In genomic region chr5:134349463-134349862, GRCh38 we compare ENCODE assay signal across 22 cellular contexts. TPM values are rescaled to one million over a fixed set of nuclear protein-coding genes. Genes with fewer than 3 reads are reported as not detected.
DNase-seq lines count a peak whose midpoint lies in the region; ATAC-seq and TF ChIP-seq lines count a peak whose summit lies in the region.
"Had no signal": no experiment of that assay in that cellular context is flagged by ENCODE, and none has a peak within 500 bp of the region (broad histone marks: within the 10 kb centered on the region; RNA-seq: fewer than 3 reads in every experiment).

No MANE protein-coding gene starts in this region.

- POLR2A ChIA-PET in PC-3 (lab: Charles Lee; ENCODE audit: unreplicated experiment) = no interaction called here

- no peak for TF ChIP-seq CTCF in PC-3 (conservative IDR thresholded peaks at IDR 0.05; ENCODE audit: low read depth, low read length)
- no peak for TF ChIP-seq CTCF in hepatocyte (IDR thresholded peaks at IDR 0.05; ENCODE audit: poor library complexity)

- H2BK5ac ChIP-seq in trophoblast cell (ENCODE audit: low read depth, low read length, poor library complexity) = no peak overlapping the region

- WGBS in hepatocyte (ENCODE audit: low lambda C conversion rate, missing lambda C conversion rate) = 63% methylated on average over 4 of the region's 4 CpGs
- no CpG with 5 or more reads among the region's 4 CpGs for WGBS in trophoblast cell (ENCODE audit: extremely low coverage, insufficient coverage, insufficient read length)

- no peak overlapping the region for H4K91ac ChIP-seq in trophoblast cell (ENCODE audit: low read depth, low read length)

- H3K79me1 ChIP-seq in trophoblast cell (ENCODE audit: low read length) = peaks cover 16% of the 10 kb centered on the region

- intact Hi-C loops in PC-3 (cut with micrococcal nuclease) = no loop called here

- no peak overlapping the region for H3K14ac ChIP-seq in trophoblast cell (ENCODE audit: low read length)

- H3K27ac ChIP-seq in PC-3 (ENCODE audit: low read length) (no peak overlapping the region), hepatocyte (peak overlapping the region; percentile 17), trophoblast cell (ENCODE audit: low read depth, low read length) (no peak overlapping the region)
- H3K27ac ChIP-seq: BLaER1 had no signal

- peak; percentile 70 for ATAC-seq in PC-3
- ATAC-seq in GM18520 (IDR thresholded peaks at IDR 0.05; ENCODE audit: unreplicated experiment) = no peak
- ATAC-seq: GM12878 had no signal

- H2BK12ac ChIP-seq in trophoblast cell (ENCODE audit: low read length) = no peak overlapping the region

- H2AFZ ChIP-seq in PC-3 (ENCODE audit: low read length) (no peak overlapping the region), hepatocyte (no peak overlapping the region), trophoblast cell (ENCODE audit: insufficient read depth, low read length, poor library complexity) (no peak overlapping the region)

- no peak overlapping the region for H3K23ac ChIP-seq in trophoblast cell (ENCODE audit: low read length)

- H3K9ac ChIP-seq in PC-3 (ENCODE audit: low read length) (no peak overlapping the region), trophoblast cell (ENCODE audit: low read length) (peak overlapping the region; percentile 66)
- H3K9ac ChIP-seq: BLaER1 had no signal

- H3K4me1 ChIP-seq in PC-3 (ENCODE audit: insufficient read depth, low read length) = peaks cover 8% of the 10 kb centered on the region
- peaks cover 8% of the 10 kb centered on the region for H3K4me1 ChIP-seq in hepatocyte (ENCODE audit: insufficient read depth)
- H3K4me1 ChIP-seq in trophoblast cell (ENCODE audit: control insufficient read depth in 1 of 2, insufficient read depth in 2 of 2, low read length in 2 of 2) = peaks cover 5 to 10% of the 10 kb centered on the region in 2 experiments
- H3K4me1 ChIP-seq: BE2C, BLaER1 had no signal

- CTCF ChIA-PET in PC-3 (lab: Charles Lee) = interaction anchor here (0.6 kb wide), 1 partner anchor 216 kb away, joined by 3 read pairs; no protein-coding TSS in a partner anchor

- H3K36me3 ChIP-seq in PC-3 (ENCODE audit: low read depth, low read length) = no peaks in the 10 kb centered on the region
- no peaks in the 10 kb centered on the region for H3K36me3 ChIP-seq in hepatocyte (replicated peaks; ENCODE audit: insufficient read depth, low read depth)
- no peaks in the 10 kb centered on the region for H3K36me3 ChIP-seq in trophoblast cell (ENCODE audit: control insufficient read depth in 1 of 2, insufficient read depth in 2 of 2, low read length in 2 of 2)
- H3K36me3 ChIP-seq: BE2C had no signal

- H3K79me2 ChIP-seq in PC-3 (ENCODE audit: low read length) (no peaks in the 10 kb centered on the region), hepatocyte (no peaks in the 10 kb centered on the region), trophoblast cell (ENCODE audit: control insufficient read depth, insufficient read depth, low read length, poor library complexity) (peaks cover 4% of the 10 kb centered on the region)

- no peak overlapping the region for H3K18ac ChIP-seq in trophoblast cell (ENCODE audit: low read length)

- H3K27me3 ChIP-seq in PC-3 (ENCODE audit: low read length) = no peaks in the 10 kb centered on the region
- no peaks in the 10 kb centered on the region for H3K27me3 ChIP-seq in hepatocyte
- H3K27me3 ChIP-seq in trophoblast cell (ENCODE audit: insufficient read depth, low read length) = no peaks in the 10 kb centered on the region
- H3K27me3 ChIP-seq: BE2C, BLaER1 had no signal

- no peak overlapping the region for H3K4me3 ChIP-seq in PC-3 (ENCODE audit: low read length)
- no peak overlapping the region for H3K4me3 ChIP-seq in hepatocyte
- no peak overlapping the region for H3K4me3 ChIP-seq in trophoblast cell (ENCODE audit: low read depth, low read length)
- H3K4me3 ChIP-seq: BLaER1, GM12878 had no signal

- H3K4me2 ChIP-seq in PC-3 (ENCODE audit: low read length) = no peak overlapping the region
- peak overlapping the region; percentile 47 for H3K4me2 ChIP-seq in hepatocyte
- H3K4me2 ChIP-seq in trophoblast cell (ENCODE audit: low read length) = no peak overlapping the region
- H3K4me2 ChIP-seq: BLaER1 had no signal

- H3K9me2 ChIP-seq in PC-3 (replicated peaks; ENCODE audit: low read length) (no peaks in the 10 kb centered on the region), hepatocyte (replicated peaks; ENCODE audit: insufficient read depth) (no peaks in the 10 kb centered on the region)

- DNase-seq in PC-3 = no peak
- no peak for DNase-seq in hepatocyte (ENCODE audit: low spot score)
- DNase-seq in trophoblast cell = peak; percentile 12 to 54
- DNase-seq in stimulated activated CD4-positive, alpha-beta T cell treated with anti-CD3 and anti-CD28 coated beads, Interleukin-2, amount 100 ng/mL, for 48 hours = no peak
- DNase-seq: 8988T; ACHN; BE2C; C1 segment of cervical spinal cord; CD4-positive, alpha-beta memory T cell; CD4-positive, CD25-positive, alpha-beta regulatory T cell; CD8-positive, alpha-beta memory T cell; COR-L47; DMS 273 treated with DMSO at 0.1 percent for 48 hours; DMS153; DMS53; DMS79; DND-41; EL; GDM1 had no signal

- no peaks in the 10 kb centered on the region for H3F3A ChIP-seq in PC-3 (ENCODE audit: low read length, unreplicated experiment)

- H3K9me3 ChIP-seq in PC-3 (ENCODE audit: low read length) (no peaks in the 10 kb centered on the region), hepatocyte (ENCODE audit: low read depth) (no peaks in the 10 kb centered on the region), trophoblast cell (ENCODE audit: insufficient read depth, low read depth, low read length) (no peaks in the 10 kb centered on the region)
- H3K9me3 ChIP-seq: BE2C, BLaER1 had no signal

- H2AK5ac ChIP-seq in trophoblast cell (ENCODE audit: low read length) = no peak overlapping the region

- H3K4ac ChIP-seq in trophoblast cell (ENCODE audit: low read depth, low read length) = no peak overlapping the region

- no peak overlapping the region for H4K8ac ChIP-seq in trophoblast cell (ENCODE audit: low read depth, low read length)

- H4K12ac ChIP-seq in trophoblast cell (ENCODE audit: low read depth, low read length) = no peak overlapping the region

- H4K20me1 ChIP-seq in PC-3 (ENCODE audit: low read length) = no peaks in the 10 kb centered on the region
- no peaks in the 10 kb centered on the region for H4K20me1 ChIP-seq in hepatocyte (ENCODE audit: insufficient read depth, poor library complexity, severe bottlenecking)
- H4K20me1 ChIP-seq: BLaER1 had no signal

- H2BK120ac ChIP-seq in trophoblast cell (ENCODE audit: insufficient read depth, low read length, poor library complexity) = no peak overlapping the region

- BruUV-seq in PC-3 (replicated peaks; lab: Mats Ljungman, UMichigan) = no TSS peak

RNA-seq across cellular contexts. Expression of gene CDKL3, which starts 17.5 kb away (rescaled TPM):
- total RNA-seq in PC-3 (2014; rRNA removed) = 0.17 TPM in 1 of 2 replicates, not detected in the other
- total RNA-seq in hepatocyte = 1.4 and 3.4 TPM in 2 replicates
- 1.1 and 1.4 TPM in 2 replicates for polyA plus RNA-seq in hepatocyte
- 1.3 and 1.4 TPM in 2 replicates for polyA plus RNA-seq in trophoblast cell (2013)
- total RNA-seq: CD4-positive, CD25-positive, alpha-beta regulatory T cell had no signal

RNA-seq across cellular contexts. Expression of gene UBE2B, which starts 21.9 kb away (rescaled TPM):
- total RNA-seq in PC-3 (2014; rRNA removed) (9.5 and 10.0 TPM in 2 replicates), hepatocyte (78.9 and 82.0 TPM in 2 replicates)
- polyA plus RNA-seq in hepatocyte = 117 and 128 TPM in 2 replicates
- 166 and 181 TPM in 2 replicates for polyA plus RNA-seq in trophoblast cell (2013)

Comparison
In these comparisons a context has a peak if more than half of its experiments do, and no peak if none do; other contexts are left out.
1. DNase-seq: peak in trophoblast cell (2 of 2); none in PC-3 (single experiment), hepatocyte (single experiment) and stimulated activated CD4-positive, alpha-beta T cell treated with anti-CD3 and anti-CD28 coated beads, Interleukin-2, amount 100 ng/mL, for 48 hours (0 of 2).